Comparison of ENCODE assay signal across 35 cellular contexts in genomic region chr4:41530741-41531140, GRCh38. TPM values are rescaled to one million over a fixed set of nuclear protein-coding genes. Genes with fewer than 3 reads are reported as not detected.
"Had no signal": no experiment of that assay in that cellular context is flagged by ENCODE, and none has a peak within 500 bp of the region (broad histone marks: within the 10 kb centered on the region; RNA-seq: fewer than 3 reads in every experiment).

No MANE protein-coding gene starts in this region.

- H3K4me3 ChIP-seq: ascending aorta, cardiac muscle cell had no signal

- H3K27ac ChIP-seq: ascending aorta, cardiac muscle cell, VCaP had no signal

- H3K4me1 Mint-ChIP-seq: activated B cell treated with CpG ODN at 0.5 μM for 24 hours; activated CD4-positive, alpha-beta T cell treated with anti-CD3 and anti-CD28 coated beads, Interleukin-2, amount 10 ng/mL, durations not matched to agents 24 days and 14 days; activated naive CD4-positive, alpha-beta T cell treated with anti-CD3 and anti-CD28 coated beads, Interleukin-2, amount 10 ng/mL, durations not matched to agents 7 days and 5 days; activated naive CD4-positive, alpha-beta T cell treated with anti-CD3 and anti-CD28 coated beads, Interleukin-2, amount 50 U/mL, for 24 hours; activated naive CD8-positive, alpha-beta T cell treated with anti-CD3 and anti-CD28 coated beads, Interleukin-2, amount 10 ng/mL, durations not matched to agents 7 days and 5 days; activated naive CD8-positive, alpha-beta T cell treated with anti-CD3 and anti-CD28 coated beads, Interleukin-2, amount 50 U/mL, for 24 hours; central memory CD8-positive, alpha-beta T cell had no signal

- DNase-seq: activated B cell treated with CpG ODN at 0.5 μM for 24 hours; activated CD4-positive, alpha-beta memory T cell treated with anti-CD3 and anti-CD28 coated beads for 36 hours; activated CD4-positive, alpha-beta T cell treated with anti-CD3 and anti-CD28 coated beads for 4 hours; activated CD4-positive, alpha-beta T cell treated with anti-CD3 and anti-CD28 coated beads, Interleukin-2, amount 10 ng/mL, durations not matched to agents 24 days and 14 days; activated CD4-positive, alpha-beta T cell treated with anti-CD3 and anti-CD28 coated beads, Interleukin-2, amount 50 U/mL, for 1 hour; activated CD4-positive, alpha-beta T cell treated with anti-CD3 and anti-CD28 coated beads, Interleukin-2, amount 50 U/mL, for 4 hours; activated CD4-positive, CD25-positive, alpha-beta regulatory T cell treated with anti-CD3 and anti-CD28 coated beads, Interleukin-2, amount 50 U/mL, for 72 hours; activated CD8-positive, alpha-beta memory T cell treated with anti-CD3 and anti-CD28 coated beads, Interleukin-2, amount 50 U/mL, for 48 hours; activated CD8-positive, alpha-beta T cell treated with anti-CD3 and anti-CD28 coated beads for 36 hours; activated effector memory CD4-positive, alpha-beta T cell treated with Interleukin-2 at 50 U/mL for 16 hours; activated gamma-delta T cell; activated naive CD4-positive, alpha-beta T cell treated with anti-CD3 and anti-CD28 coated beads, Interleukin-2, amount 10 ng/mL, durations not matched to agents 7 days and 5 days; activated naive CD4-positive, alpha-beta T cell treated with Interleukin-2 at 50 U/mL for 16 hours; activated naive CD8-positive, alpha-beta T cell treated with anti-CD3 and anti-CD28 coated beads, Interleukin-2, amount 10 ng/mL, durations not matched to agents 7 days and 5 days; activated naive CD8-positive, alpha-beta T cell treated with anti-CD3 and anti-CD28 coated beads, Interleukin-2, amount 50 U/mL, for 24 hours; activated T-cell treated with anti-CD3 and anti-CD28 coated beads, Interleukin-2, amount 50 U/mL, for 24 hours; activated T-cell treated with anti-CD3 and anti-CD28 coated beads, Interleukin-2, amount 50 U/mL, for 48 hours; amygdala; anterior cingulate cortex; cerebellar nuclear complex; T-helper 2 cell; T-helper 9 cell had no signal

- H3K9me3 Mint-ChIP-seq: activated B cell treated with CpG ODN at 0.5 μM for 24 hours; activated CD4-positive, alpha-beta memory T cell treated with anti-CD3 and anti-CD28 coated beads for 36 hours; activated CD4-positive, alpha-beta T cell treated with anti-CD3 and anti-CD28 coated beads, Interleukin-2, amount 10 ng/mL, durations not matched to agents 24 days and 14 days; activated CD8-positive, alpha-beta T cell treated with anti-CD3 and anti-CD28 coated beads for 36 hours; activated naive CD4-positive, alpha-beta T cell treated with anti-CD3 and anti-CD28 coated beads, Interleukin-2, amount 10 ng/mL, durations not matched to agents 7 days and 5 days; activated naive CD4-positive, alpha-beta T cell treated with anti-CD3 and anti-CD28 coated beads, Interleukin-2, amount 50 U/mL, for 24 hours; activated naive CD8-positive, alpha-beta T cell treated with anti-CD3 and anti-CD28 coated beads, Interleukin-2, amount 10 ng/mL, durations not matched to agents 7 days and 5 days; activated naive CD8-positive, alpha-beta T cell treated with anti-CD3 and anti-CD28 coated beads, Interleukin-2, amount 50 U/mL, for 24 hours; activated T-helper 2 cell treated with anti-CD3 and anti-CD28 coated beads, Interferon-gamma antibody, Interleukin-2, Interleukin-4, amounts not matched to agents 10 μg/mL and 5 μg/mL and 100 μg/mL, durations not matched to agents 14 hours and 24 hours and 36 hours; brain; T-helper 1 cell treated with Interleukin-12 subunit alpha and Interleukin-12 subunit beta and Interleukin-4 antibody, amounts not matched to agents 30 μg/mL and 1 μg/mL, for 36 hours; T-helper 2 cell treated with Interferon-gamma antibody and Interleukin-4, amounts not matched to agents 5 μg/mL and 100 μg/mL, for 36 hours had no signal

- H3K36me3 Mint-ChIP-seq: activated CD4-positive, alpha-beta memory T cell treated with anti-CD3 and anti-CD28 coated beads for 36 hours; activated naive CD4-positive, alpha-beta T cell treated with anti-CD3 and anti-CD28 coated beads, Interleukin-2, amount 10 ng/mL, durations not matched to agents 7 days and 5 days; activated naive CD4-positive, alpha-beta T cell treated with anti-CD3 and anti-CD28 coated beads, Interleukin-2, amount 50 U/mL, for 24 hours; activated naive CD8-positive, alpha-beta T cell; activated naive CD8-positive, alpha-beta T cell treated with anti-CD3 and anti-CD28 coated beads, Interleukin-2, amount 10 ng/mL, durations not matched to agents 7 days and 5 days had no signal

- H3K4me3 Mint-ChIP-seq: activated B cell treated with CpG ODN at 0.5 μM for 24 hours; activated CD4-positive, alpha-beta memory T cell treated with anti-CD3 and anti-CD28 coated beads for 36 hours; activated CD4-positive, alpha-beta T cell treated with anti-CD3 and anti-CD28 coated beads, Interleukin-2, amount 10 ng/mL, durations not matched to agents 24 days and 14 days; activated CD8-positive, alpha-beta T cell treated with anti-CD3 and anti-CD28 coated beads for 36 hours; activated naive CD4-positive, alpha-beta T cell treated with anti-CD3 and anti-CD28 coated beads, Interleukin-2, amount 10 ng/mL, durations not matched to agents 7 days and 5 days; activated naive CD4-positive, alpha-beta T cell treated with anti-CD3 and anti-CD28 coated beads, Interleukin-2, amount 50 U/mL, for 24 hours; activated naive CD8-positive, alpha-beta T cell; activated naive CD8-positive, alpha-beta T cell treated with anti-CD3 and anti-CD28 coated beads, Interleukin-2, amount 10 ng/mL, durations not matched to agents 7 days and 5 days; activated naive CD8-positive, alpha-beta T cell treated with anti-CD3 and anti-CD28 coated beads, Interleukin-2, amount 50 U/mL, for 24 hours; activated T-cell treated with anti-CD3 and anti-CD28 coated beads, Interleukin-2, amount 50 U/mL, for 24 hours; central memory CD8-positive, alpha-beta T cell; T-helper 1 cell treated with Interleukin-12 subunit alpha and Interleukin-12 subunit beta and Interleukin-4 antibody, amounts not matched to agents 30 μg/mL and 1 μg/mL, for 36 hours; T-helper 2 cell treated with Interferon-gamma antibody and Interleukin-4, amounts not matched to agents 5 μg/mL and 100 μg/mL, for 36 hours had no signal

- H3K9me3 ChIP-seq: ascending aorta had no signal

- FAIRE-seq: bronchial epithelial cell, TTC549 had no signal

- H3K27me3 ChIP-seq: ascending aorta had no signal

- ATAC-seq: activated CD8-positive, alpha-beta T cell treated with anti-CD3 and anti-CD28 coated beads for 36 hours; activated naive CD8-positive, alpha-beta T cell treated with anti-CD3 and anti-CD28 coated beads, Interleukin-2, amount 50 U/mL, for 24 hours had no signal

- H3K36me3 ChIP-seq: ascending aorta, cardiac muscle cell had no signal

- H3K27ac Mint-ChIP-seq: activated B cell treated with CpG ODN at 0.5 μM for 24 hours; activated CD4-positive, alpha-beta memory T cell treated with anti-CD3 and anti-CD28 coated beads for 36 hours; activated CD4-positive, alpha-beta T cell treated with anti-CD3 and anti-CD28 coated beads, Interleukin-2, amount 10 ng/mL, durations not matched to agents 24 days and 14 days; activated CD8-positive, alpha-beta T cell treated with anti-CD3 and anti-CD28 coated beads for 36 hours; activated naive CD4-positive, alpha-beta T cell treated with anti-CD3 and anti-CD28 coated beads, Interleukin-2, amount 10 ng/mL, durations not matched to agents 7 days and 5 days; activated naive CD4-positive, alpha-beta T cell treated with anti-CD3 and anti-CD28 coated beads, Interleukin-2, amount 50 U/mL, for 24 hours; activated naive CD8-positive, alpha-beta T cell; activated naive CD8-positive, alpha-beta T cell treated with anti-CD3 and anti-CD28 coated beads, Interleukin-2, amount 10 ng/mL, durations not matched to agents 7 days and 5 days; activated naive CD8-positive, alpha-beta T cell treated with anti-CD3 and anti-CD28 coated beads, Interleukin-2, amount 50 U/mL, for 24 hours; activated T-cell treated with anti-CD3 and anti-CD28 coated beads, Interleukin-2, amount 50 U/mL, for 24 hours; activated T-helper 2 cell treated with anti-CD3 and anti-CD28 coated beads, Interferon-gamma antibody, Interleukin-2, Interleukin-4, amounts not matched to agents 10 μg/mL and 5 μg/mL and 100 μg/mL, durations not matched to agents 14 hours and 24 hours and 36 hours; T-helper 1 cell treated with Interleukin-12 subunit alpha and Interleukin-12 subunit beta and Interleukin-4 antibody, amounts not matched to agents 30 μg/mL and 1 μg/mL, for 36 hours; T-helper 2 cell treated with Interferon-gamma antibody and Interleukin-4, amounts not matched to agents 5 μg/mL and 100 μg/mL, for 36 hours had no signal

- H3K27me3 Mint-ChIP-seq: activated B cell treated with CpG ODN at 0.5 μM for 24 hours; activated CD4-positive, alpha-beta T cell treated with anti-CD3 and anti-CD28 coated beads, Interleukin-2, amount 10 ng/mL, durations not matched to agents 24 days and 14 days; activated naive CD4-positive, alpha-beta T cell treated with anti-CD3 and anti-CD28 coated beads, Interleukin-2, amount 10 ng/mL, durations not matched to agents 7 days and 5 days; activated naive CD4-positive, alpha-beta T cell treated with anti-CD3 and anti-CD28 coated beads, Interleukin-2, amount 50 U/mL, for 24 hours; activated naive CD8-positive, alpha-beta T cell treated with anti-CD3 and anti-CD28 coated beads, Interleukin-2, amount 10 ng/mL, durations not matched to agents 7 days and 5 days; activated naive CD8-positive, alpha-beta T cell treated with anti-CD3 and anti-CD28 coated beads, Interleukin-2, amount 50 U/mL, for 24 hours; brain; central memory CD8-positive, alpha-beta T cell had no signal

RNA-seq across cellular contexts. Expression of gene LIMCH1, which starts 7.2 kb away (rescaled TPM):
- total RNA-seq: activated B cell treated with CpG ODN at 0.5 μM for 24 hours; activated CD4-positive, alpha-beta memory T cell treated with anti-CD3 and anti-CD28 coated beads for 36 hours; activated CD4-positive, alpha-beta T cell treated with anti-CD3 and anti-CD28 coated beads, Interleukin-2, amount 10 ng/mL, durations not matched to agents 24 days and 14 days; activated CD8-positive, alpha-beta memory T cell treated with anti-CD3 and anti-CD28 coated beads for 36 hours; activated CD8-positive, alpha-beta T cell treated with anti-CD3 and anti-CD28 coated beads for 36 hours; activated naive CD8-positive, alpha-beta T cell treated with anti-CD3 and anti-CD28 coated beads, Interleukin-2, amount 10 ng/mL, durations not matched to agents 7 days and 5 days; activated T-helper 2 cell treated with anti-CD3 and anti-CD28 coated beads, Interferon-gamma antibody, Interleukin-2, Interleukin-4, amounts not matched to agents 10 μg/mL and 5 μg/mL and 100 μg/mL, durations not matched to agents 14 hours and 24 hours and 36 hours had no signal
